8 cellular contexts compared by ENCODE assay signal in genomic region chr22:31211504-31211861, GRCh38. TPM values are rescaled to one million over a fixed set of nuclear protein-coding genes. Genes with fewer than 3 reads are reported as not detected.
A peak's percentile ranks its signal among the peaks of the same experiment; 100 is the strongest.
DNase-seq lines count a peak whose midpoint lies in the region; ATAC-seq, FAIRE-seq and TF ChIP-seq lines count a peak whose summit lies in the region.

No MANE protein-coding gene starts in this region.

- peaks cover 6% of the 10 kb centered on the region; the same call in 1 of the 2 replicates for H3K79me2 ChIP-seq in OCI-LY7 (ENCODE audit: insufficient read depth, low read depth, low read length)

- peak overlapping the region; percentile 99 for H3K4me3 ChIP-seq in CD8-positive, alpha-beta T cell (ENCODE audit: low read depth, low read length)
- H3K4me3 ChIP-seq in OCI-LY7 (ENCODE audit: low read depth, low read length, poor library complexity, severe bottlenecking) (peak overlapping the region; percentile 97), endodermal cell (ENCODE audit: low read length) (no peak overlapping the region), pancreas (peak overlapping the region in 1 of 4 donors; percentile 95)

- POLR2A ChIA-PET in CD8-positive, alpha-beta T cell (lab: Charles Lee): interaction anchor here (0.6 to 5.1 kb wide), 13 partner anchors 13 to 128 kb away, joined by 3 to 61 read pairs (median 8); partner anchors contain the start of genes PIK3IP1 and RNF185
- POLR2A ChIA-PET in OCI-LY7 (lab: Charles Lee): interaction anchor here (0.6 to 3.2 kb wide), 6 partner anchors 23 to 1587 kb away, joined by 3 to 10 read pairs (median 3); no protein-coding TSS in a partner anchor

- H3K9ac ChIP-seq in endodermal cell (ENCODE audit: extremely low read depth, low read length, poor library complexity, severe bottlenecking): no peak overlapping the region

- ATAC-seq in CD8-positive, alpha-beta T cell: no peak
- no peak for ATAC-seq in pancreas
- no peak for ATAC-seq in HG03108 (IDR thresholded peaks at IDR 0.05; ENCODE audit: unreplicated experiment)

- no peaks in the 10 kb centered on the region for H3K9me3 ChIP-seq in CD8-positive, alpha-beta T cell (ENCODE audit: low read length)
- H3K9me3 ChIP-seq in OCI-LY7 (ENCODE audit: low read length) (no peaks in the 10 kb centered on the region), endodermal cell (ENCODE audit: control insufficient read depth, low read length) (no peaks in the 10 kb centered on the region), pancreas (no peaks in the 10 kb centered on the region)

- BruUV-seq in OCI-LY7 (replicated peaks; lab: Mats Ljungman, UMichigan): no TSS peak

- peaks cover 30% of the 10 kb centered on the region for H3K4me1 ChIP-seq in CD8-positive, alpha-beta T cell (ENCODE audit: insufficient read depth, low read length)
- peaks cover 16% of the 10 kb centered on the region for H3K4me1 ChIP-seq in OCI-LY7 (ENCODE audit: insufficient read depth, low read length, poor library complexity, severe bottlenecking)
- H3K4me1 ChIP-seq in endodermal cell (ENCODE audit: control insufficient read depth, insufficient read depth, low read length): no peaks in the 10 kb centered on the region
- H3K4me1 ChIP-seq in pancreas: peaks cover 22 to 42% (median 22%) of the 10 kb centered on the region in 3 donors

- H3K9me2 ChIP-seq in OCI-LY7 (ENCODE audit: insufficient read depth, low read length): no peaks in the 10 kb centered on the region

- H3K27ac Mint-ChIP-seq in CD8-positive, alpha-beta T cell: peak overlapping the region; percentile 92
- peak overlapping the region; percentile 80 for H3K27ac Mint-ChIP-seq in endodermal cell

- peaks cover 10% of the 10 kb centered on the region for H3K36me3 Mint-ChIP-seq in CD8-positive, alpha-beta T cell
- H3K36me3 Mint-ChIP-seq in endodermal cell (ENCODE audit: low read depth): peaks cover 6% of the 10 kb centered on the region

- H3K4me3 Mint-ChIP-seq in CD8-positive, alpha-beta T cell: peak overlapping the region; percentile 88
- H3K4me3 Mint-ChIP-seq in endodermal cell: peak overlapping the region; percentile 88

- H3K4me2 ChIP-seq in OCI-LY7 (ENCODE audit: low read length): peak overlapping the region; percentile 56; the same call in 1 of the 2 replicates

- no peaks in the 10 kb centered on the region for H3K9me3 Mint-ChIP-seq in CD8-positive, alpha-beta T cell
- H3K9me3 Mint-ChIP-seq in endodermal cell: no peaks in the 10 kb centered on the region

- 91 to 98% methylated on average over 7 of the region's 7 CpGs for WGBS in endodermal cell (ENCODE audit: insufficient coverage in 1 of 2, insufficient read length in 1 of 2), 2 experiments
- WGBS in pancreas, 2 donors: 74 to 76% methylated on average over 7 of the region's 7 CpGs

- no peak for TF ChIP-seq CTCF in CD8-positive, alpha-beta T cell (IDR thresholded peaks at IDR 0.05)
- no peak for TF ChIP-seq CTCF in OCI-LY7 (conservative IDR thresholded peaks at IDR 0.05; ENCODE audit: low read length)
- TF ChIP-seq CTCF in endodermal cell (conservative IDR thresholded peaks at IDR 0.05): no peak
- TF ChIP-seq CTCF in pancreas (IDR thresholded peaks at IDR 0.05): no peak

- no peak for FAIRE-seq in pancreas (lab: Jason Lieb, UNC)

- no peaks in the 10 kb centered on the region for H3K27me3 Mint-ChIP-seq in CD8-positive, alpha-beta T cell (ENCODE audit: low read depth)
- no peaks in the 10 kb centered on the region for H3K27me3 Mint-ChIP-seq in endodermal cell (ENCODE audit: insufficient read depth)

- peaks cover 45% of the 10 kb centered on the region for H3K4me1 Mint-ChIP-seq in CD8-positive, alpha-beta T cell (ENCODE audit: low read depth)
- peaks cover 8% of the 10 kb centered on the region for H3K4me1 Mint-ChIP-seq in endodermal cell

- H4K20me1 ChIP-seq in OCI-LY7 (ENCODE audit: insufficient read depth, low read length): no peaks in the 10 kb centered on the region

- no peaks in the 10 kb centered on the region for H3K27me3 ChIP-seq in CD8-positive, alpha-beta T cell (ENCODE audit: insufficient read depth, low read length)
- H3K27me3 ChIP-seq in endodermal cell (ENCODE audit: control insufficient read depth, insufficient read depth, low read length, poor library complexity, severe bottlenecking) (no peaks in the 10 kb centered on the region), pancreas (no peaks in the 10 kb centered on the region)

- CTCF ChIA-PET in CD8-positive, alpha-beta T cell (lab: Charles Lee): interaction anchor here (0.6 to 6.8 kb wide), 21 partner anchors 9 to 577 kb away, joined by 3 to 98 read pairs (median 4); partner anchors contain the start of genes PIK3IP1, RNF185 and SELENOM
- CTCF ChIA-PET in OCI-LY7 (lab: Charles Lee; ENCODE audit: unreplicated experiment): interaction anchor here (0.5 to 2.1 kb wide), 4 partner anchors 8 to 61 kb away, joined by 3 to 8 read pairs (median 6); no protein-coding TSS in a partner anchor

- DNase-seq in CD8-positive, alpha-beta T cell: no peak
- no peak for DNase-seq in OCI-LY7 (ENCODE audit: low spot score)
- no peak for DNase-seq in endodermal cell
- DNase-seq in pancreas: no peak
- no peak for DNase-seq in anterior cingulate cortex (lab: John Stamatoyannopoulos, UW)
- no peak for DNase-seq in DMS114 treated with DMSO at 0.1 percent for 48 hours (lab: John Stamatoyannopoulos, UW; ENCODE audit: unreplicated experiment)
- no peak for DNase-seq in stimulated activated naive CD4-positive, alpha-beta T cell (lab: John Stamatoyannopoulos, UW)

- H3K27ac ChIP-seq in CD8-positive, alpha-beta T cell (ENCODE audit: low read depth, low read length): peak overlapping the region; percentile 32
- H3K27ac ChIP-seq in OCI-LY7 (ENCODE audit: low read depth, low read length, poor library complexity, severe bottlenecking) (no peak overlapping the region), endodermal cell (ENCODE audit: low read depth, low read length) (no peak overlapping the region), pancreas (peak overlapping the region in 3 of 4 donors; percentile 35 to 85 (median 82))

- H3K36me3 ChIP-seq in CD8-positive, alpha-beta T cell (ENCODE audit: insufficient read depth, low read length): no peaks in the 10 kb centered on the region
- H3K36me3 ChIP-seq in OCI-LY7 (ENCODE audit: insufficient read depth, low read length) (no peaks in the 10 kb centered on the region), endodermal cell (ENCODE audit: control insufficient read depth, insufficient read depth, low read length) (no peaks in the 10 kb centered on the region), pancreas (no peaks in the 10 kb centered on the region)

- intact Hi-C loops in CD8-positive, alpha-beta T cell (cut with DNase I, micrococcal nuclease): loop anchor here (2.0 to 10.0 kb wide), 5 partner anchors 36 to 1377 kb away; partner anchors contain the start of genes ASCC2 (in 1 of the 2), DEPDC5 (in 1 of the 2), PRR14L (in 1 of the 2) and SELENOM (in 1 of the 2)
- intact Hi-C loops in OCI-LY7 (cut with micrococcal nuclease; ENCODE audit: unreplicated experiment): loop anchor here (5.0 kb wide), 2 partner anchors 81 to 129 kb away; partner anchors contain the start of genes PIK3IP1 and SMTN
- intact Hi-C loops in pancreas (cut with DNase I): no loop called here

- peak overlapping the region; percentile 87 for H2AFZ ChIP-seq in OCI-LY7 (ENCODE audit: low read length)

RNA-seq across cellular contexts. Expression of gene LIMK2, which starts 0.6 kb away (rescaled TPM):
- total RNA-seq in CD8-positive, alpha-beta T cell: 1 to 10 TPM; 8.4 to 9.1 TPM
- 16.2 and 24.8 TPM in 2 replicates for total RNA-seq in OCI-LY7 (2014; rRNA removed; shearing (Covaris generic))
- total RNA-seq in OCI-LY7 (2022): 23.5 and 24.8 TPM in 2 replicates
- total RNA-seq in endodermal cell: 10 to 100 TPM; 41.4 to 42.2 TPM
- polyA plus RNA-seq in endodermal cell (2013, experiment 1 of 2): 26.5 TPM
- polyA plus RNA-seq in endodermal cell (2013, experiment 2 of 2): 25.9 TPM
- total RNA-seq in pancreas: 10 to 100 TPM; 21.1 to 34.9 (median 27.7) TPM
- polyA plus RNA-seq in pancreas: 10 to 100 TPM; 20.5 to 25.2 TPM

RNA-seq across cellular contexts. Expression of gene RNF185, which starts 51.5 kb away (rescaled TPM):
- 1 to 10 TPM; 6.1 to 8.1 TPM for total RNA-seq in CD8-positive, alpha-beta T cell
- 14.3 and 17.7 TPM in 2 replicates for total RNA-seq in OCI-LY7 (2014; rRNA removed; shearing (Covaris generic))
- total RNA-seq in OCI-LY7 (2022) (17.1 and 19.5 TPM in 2 replicates), endodermal cell (10 to 100 TPM; 18.9 to 21.7 TPM), pancreas (10 to 100 TPM in 5 of 6 donors, 1 to 10 TPM in 1; 9.5 to 19.6 (median 14.0) TPM)
- polyA plus RNA-seq in endodermal cell (2013, experiment 1 of 2): 30.3 TPM
- polyA plus RNA-seq in endodermal cell (2013, experiment 2 of 2): 28.4 TPM
- polyA plus RNA-seq in pancreas: 10 to 100 TPM in 1 of 2 donors, 1 to 10 TPM in 1; 9.4 to 18.9 TPM

Comparison
In these comparisons a context has a peak if more than half of its experiments do, and no peak if none do; other contexts are left out.
1. H3K27ac ChIP-seq: peak in CD8-positive, alpha-beta T cell (single experiment) and pancreas (3 of 4); none in OCI-LY7 (single experiment) and endodermal cell (single experiment).
2. intact Hi-C loops: an anchor here in CD8-positive, alpha-beta T cell (2.0 to 10.0 kb wide) and OCI-LY7 (5.0 kb wide); none called in pancreas.